In genomic region chr4:88765729-88766128, GRCh38 we compare ENCODE assay signal across 9 cellular contexts.
A peak's percentile ranks its signal among the peaks of the same experiment; 100 is the strongest.
DNase-seq lines count a peak whose midpoint lies in the region; ATAC-seq and TF ChIP-seq lines count a peak whose summit lies in the region.
"Had no signal": no experiment of that assay in that cellular context is flagged by ENCODE, and none has a peak within 500 bp of the region (broad histone marks: within the 10 kb centered on the region; RNA-seq: fewer than 3 reads in every experiment).

No MANE protein-coding gene starts in this region.

- no peak overlapping the region for H2AFZ ChIP-seq in GM23338

- H3F3A ChIP-seq in GM23338 (replicated peaks; ENCODE audit: low read depth), result no peaks in the 10 kb centered on the region

- no peaks in the 10 kb centered on the region for H3K36me3 ChIP-seq in GM23338 (ENCODE audit: insufficient read depth)
- H3K36me3 ChIP-seq in adrenal gland (replicated peaks in 1 of 2), result peaks cover 0 to 5% of the 10 kb centered on the region in 2 donors

- no peaks in the 10 kb centered on the region for H3K4me1 ChIP-seq in GM23338 (ENCODE audit: insufficient read depth)
- peaks cover 0 to 9% of the 10 kb centered on the region in 2 donors for H3K4me1 ChIP-seq in adrenal gland (replicated peaks in 1 of 2)

- no peaks in the 10 kb centered on the region for H3K79me2 ChIP-seq in GM23338 (replicated peaks; ENCODE audit: insufficient read depth)

- H3K9me3 Mint-ChIP-seq in GM23338, result no peaks in the 10 kb centered on the region
- no peaks in the 10 kb centered on the region for H3K9me3 Mint-ChIP-seq in activated naive CD4-positive, alpha-beta T cell treated with anti-CD3 and anti-CD28 coated beads, Interleukin-2, amount 50 U/mL, for 72 hours

- 16 to 52% (median 38%) methylated on average over 2 of the region's 2 CpGs for WGBS in adrenal gland, 4 donors

- no peak for ATAC-seq in GM23338
- ATAC-seq in Right ventricle myocardium inferior, result peak; percentile 97
- ATAC-seq in HG03565 (IDR thresholded peaks at IDR 0.05; ENCODE audit: unreplicated experiment), result no peak
- no peak for ATAC-seq in activated naive CD4-positive, alpha-beta T cell treated with anti-CD3 and anti-CD28 coated beads, Interleukin-2, amount 50 U/mL, for 72 hours

- DNase-seq in GM23338 (ENCODE audit: low spot score), result no peak
- peak; percentile 36 to 79 (median 72) for DNase-seq in adrenal gland
- DNase-seq in Right ventricle myocardium inferior (ENCODE audit: missing footprints), result peak; percentile 79
- DNase-seq in retinal pigment epithelial cell (ENCODE audit: low read depth), result peak; percentile 76
- DNase-seq in activated CD4-positive, CD25-positive, alpha-beta regulatory T cell treated with anti-CD3 and anti-CD28 coated beads, Interleukin-2, amount 50 U/mL, for 72 hours, result no peak
- no peak for DNase-seq in stimulated activated CD4-positive, alpha-beta T cell treated with anti-CD3 and anti-CD28 coated beads, Interleukin-4, amount 100 ng/mL, for 1 hour
- no peak for DNase-seq in activated naive CD4-positive, alpha-beta T cell treated with anti-CD3 and anti-CD28 coated beads, Interleukin-2, amount 50 U/mL, for 72 hours (ENCODE audit: low spot score in 2 of 2)

- H3K27me3 ChIP-seq in GM23338 (ENCODE audit: insufficient read depth), result no peaks in the 10 kb centered on the region
- no peaks in the 10 kb centered on the region for H3K27me3 ChIP-seq in adrenal gland

- TF ChIP-seq CTCF in GM23338 (conservative IDR thresholded peaks at IDR 0.05; ENCODE audit: low read depth in 2 of 2) (no peak), adrenal gland (IDR thresholded peaks at IDR 0.05) (no peak), retinal pigment epithelial cell (conservative IDR thresholded peaks at IDR 0.05; ENCODE audit: low read depth, low read length) (no peak)

- H3K27me3 Mint-ChIP-seq in GM23338 (ENCODE audit: insufficient read depth, low read depth, poor library complexity), result no peaks in the 10 kb centered on the region

- H3K9me3 ChIP-seq in adrenal gland (replicated peaks in 1 of 3), result no peaks in the 10 kb centered on the region

- no peaks in the 10 kb centered on the region; the same call in 1 of the 3 replicates for H3K4me1 Mint-ChIP-seq in GM23338

- H3K4me3 ChIP-seq in GM23338 (no peak overlapping the region), adrenal gland (no peak overlapping the region), retinal pigment epithelial cell (ENCODE audit: low read length) (no peak overlapping the region)
- H3K4me3 ChIP-seq: smooth muscle cell had no signal

- H3K27ac ChIP-seq in GM23338 (ENCODE audit: low read depth), result no peak overlapping the region
- H3K27ac ChIP-seq in adrenal gland, result no peak overlapping the region

- H4K20me1 ChIP-seq in GM23338 (replicated peaks; ENCODE audit: insufficient read depth), result no peaks in the 10 kb centered on the region

- H3K4me2 ChIP-seq in GM23338, result no peak overlapping the region
- H3K4me2 ChIP-seq: smooth muscle cell had no signal

- no peak overlapping the region for H3K4me3 Mint-ChIP-seq in GM23338

- TF ChIP-seq POLR2A in adrenal gland (IDR thresholded peaks at IDR 0.05), result no peak

- no peak overlapping the region for H3K27ac Mint-ChIP-seq in GM23338
- no peak overlapping the region for H3K27ac Mint-ChIP-seq in activated naive CD4-positive, alpha-beta T cell treated with anti-CD3 and anti-CD28 coated beads, Interleukin-2, amount 50 U/mL, for 72 hours

- H3K36me3 Mint-ChIP-seq in GM23338 (ENCODE audit: low read depth), result no peaks in the 10 kb centered on the region
- H3K36me3 Mint-ChIP-seq in activated naive CD4-positive, alpha-beta T cell treated with anti-CD3 and anti-CD28 coated beads, Interleukin-2, amount 50 U/mL, for 72 hours, result no peaks in the 10 kb centered on the region

- intact Hi-C loops in adrenal gland (cut with DNase I) (no loop called here), Right ventricle myocardium inferior (cut with DNase I) (no loop called here)

- no peaks in the 10 kb centered on the region for H3K9me2 ChIP-seq in GM23338 (ENCODE audit: insufficient read depth)

TF ChIP-seq in GM23338, 12 proteins besides CTCF, POLR2A, EP300 and RAD21:
- TF ChIP-seq REST (IDR thresholded peaks at IDR 0.05; ENCODE audit: unreplicated experiment) (peak; percentile 46), NANOG (IDR thresholded peaks at IDR 0.05; ENCODE audit: borderline replicate concordance) (no peak)

Comparison
In these comparisons a context has a peak if more than half of its experiments do, and no peak if none do; other contexts are left out.
1. DNase-seq: peak in adrenal gland (7 of 7), Right ventricle myocardium inferior (single experiment) and retinal pigment epithelial cell (single experiment); none in GM23338 (single experiment), activated CD4-positive, CD25-positive, alpha-beta regulatory T cell treated with anti-CD3 and anti-CD28 coated beads, Interleukin-2, amount 50 U/mL, for 72 hours (single experiment), stimulated activated CD4-positive, alpha-beta T cell treated with anti-CD3 and anti-CD28 coated beads, Interleukin-4, amount 100 ng/mL, for 1 hour (single experiment) and activated naive CD4-positive, alpha-beta T cell treated with anti-CD3 and anti-CD28 coated beads, Interleukin-2, amount 50 U/mL, for 72 hours (0 of 2).